ENCODE assay signal across 8 cellular contexts in genomic region chr17:49362723-49363117, GRCh38. TPM values are rescaled to one million over a fixed set of nuclear protein-coding genes. Genes with fewer than 3 reads are reported as not detected.
A peak's percentile ranks its signal among the peaks of the same experiment; 100 is the strongest.
DNase-seq lines count a peak whose midpoint lies in the region; ATAC-seq, FAIRE-seq and TF ChIP-seq lines count a peak whose summit lies in the region.

No MANE protein-coding gene starts in this region.

- TF ChIP-seq CTCF in MM.1S (IDR thresholded peaks at IDR 0.05; ENCODE audit: low read length) (no peak), endothelial cell (IDR thresholded peaks at IDR 0.05; ENCODE audit: unreplicated experiment) (no peak), pancreas (IDR thresholded peaks at IDR 0.05) (no peak)

- H3K27me3 ChIP-seq in CD8-positive, alpha-beta memory T cell (ENCODE audit: insufficient read depth, low read length, poor library complexity, severe bottlenecking) = no peaks in the 10 kb centered on the region
- no peaks in the 10 kb centered on the region for H3K27me3 ChIP-seq in MM.1S (replicated peaks; ENCODE audit: insufficient read depth, low read length)
- no peaks in the 10 kb centered on the region for H3K27me3 ChIP-seq in pancreas

- peaks cover 36% of the 10 kb centered on the region for H3K79me2 ChIP-seq in MM.1S (ENCODE audit: low read length)

- H2AFZ ChIP-seq in MM.1S (ENCODE audit: low read length) = peak overlapping the region; percentile 89

- intact Hi-C loops in pancreas (cut with DNase I) = no loop called here

- peak overlapping the region in 7 of 8 donors; percentile 71 to 94 (median 91) for H3K27ac Mint-ChIP-seq in CD8-positive, alpha-beta memory T cell
- H3K27ac Mint-ChIP-seq in endothelial cell (ENCODE audit: unreplicated experiment) = peak overlapping the region; percentile 69

- H3K36me3 ChIP-seq in CD8-positive, alpha-beta memory T cell (ENCODE audit: insufficient read depth, low read length) = no peaks in the 10 kb centered on the region
- H3K36me3 ChIP-seq in MM.1S (replicated peaks; ENCODE audit: insufficient read depth, low read length) (no peaks in the 10 kb centered on the region), pancreas (no peaks in the 10 kb centered on the region)

- peak in 1 of 4 donors; percentile 4 for ATAC-seq in pancreas
- ATAC-seq in GM21717 (IDR thresholded peaks at IDR 0.05; ENCODE audit: unreplicated experiment) = no peak
- no peak for ATAC-seq in GM18519 (IDR thresholded peaks at IDR 0.05; ENCODE audit: low FRiP score, unreplicated experiment)
- ATAC-seq in HG02642 (IDR thresholded peaks at IDR 0.05; ENCODE audit: poor library complexity, unreplicated experiment) = no peak

- peak overlapping the region; percentile 64 to 95 (median 87) for H3K4me3 Mint-ChIP-seq in CD8-positive, alpha-beta memory T cell
- peak overlapping the region; percentile 94 for H3K4me3 Mint-ChIP-seq in endothelial cell (ENCODE audit: unreplicated experiment)

- no peak for FAIRE-seq in pancreas (lab: Jason Lieb, UNC)

- DNase-seq in CD8-positive, alpha-beta memory T cell = no peak
- DNase-seq in MM.1S = no peak
- no peak for DNase-seq in endothelial cell (ENCODE audit: low spot score)
- no peak for DNase-seq in pancreas
- DNase-seq in NCI-H2227 treated with DMSO at 0.1 percent for 48 hours (lab: John Stamatoyannopoulos, UW) = no peak

- H3K9me3 Mint-ChIP-seq in CD8-positive, alpha-beta memory T cell = no peaks in the 10 kb centered on the region
- no peaks in the 10 kb centered on the region for H3K9me3 Mint-ChIP-seq in endothelial cell (ENCODE audit: unreplicated experiment)

- H3K9me2 ChIP-seq in MM.1S (replicated peaks; ENCODE audit: insufficient read depth, low read length) = no peaks in the 10 kb centered on the region

- H3K36me3 Mint-ChIP-seq in CD8-positive, alpha-beta memory T cell = peaks cover 0 to 20% (median 1%) of the 10 kb centered on the region in 3 donors
- no peaks in the 10 kb centered on the region for H3K36me3 Mint-ChIP-seq in endothelial cell (ENCODE audit: low read depth, unreplicated experiment)

- H3K4me3 ChIP-seq in CD8-positive, alpha-beta memory T cell (ENCODE audit: low read length) = peak overlapping the region; percentile 60
- peak overlapping the region; percentile 72 for H3K4me3 ChIP-seq in MM.1S (ENCODE audit: low read length)
- peak overlapping the region; percentile 23 to 99 (median 93) for H3K4me3 ChIP-seq in pancreas

- H3F3A ChIP-seq in MM.1S (ENCODE audit: insufficient read depth, low read length) = peaks cover 45% of the 10 kb centered on the region

- no peaks in the 10 kb centered on the region for H4K20me1 ChIP-seq in MM.1S (ENCODE audit: insufficient read depth, low read length)

- peak overlapping the region; percentile 89 for H3K4me2 ChIP-seq in MM.1S (ENCODE audit: low read depth, low read length)

- H3K9ac ChIP-seq in MM.1S (ENCODE audit: low read length) = peak overlapping the region; percentile 50; the same call in 1 of the 2 replicates

- H3K27me3 Mint-ChIP-seq in CD8-positive, alpha-beta memory T cell = peaks cover 0 to 2% of the 10 kb centered on the region in 2 donors
- peaks cover 6% of the 10 kb centered on the region for H3K27me3 Mint-ChIP-seq in endothelial cell (ENCODE audit: unreplicated experiment)

- peaks cover 58 to 67% (median 64%) of the 10 kb centered on the region in 3 donors for H3K4me1 Mint-ChIP-seq in CD8-positive, alpha-beta memory T cell
- peaks cover 20% of the 10 kb centered on the region for H3K4me1 Mint-ChIP-seq in endothelial cell (ENCODE audit: unreplicated experiment)

- H3K27ac ChIP-seq in CD8-positive, alpha-beta memory T cell (ENCODE audit: low read depth, low read length) = peak overlapping the region; percentile 56
- H3K27ac ChIP-seq in MM.1S (ENCODE audit: low read length) (peak overlapping the region; percentile 30; the same call in 1 of the 2 replicates), pancreas (peak overlapping the region; percentile 43 to 90 (median 76))

- H3K4me1 ChIP-seq in CD8-positive, alpha-beta memory T cell (ENCODE audit: insufficient read depth, low read length) = peaks cover 49% of the 10 kb centered on the region
- H3K4me1 ChIP-seq in MM.1S (ENCODE audit: low read length) (peaks cover 36% of the 10 kb centered on the region), pancreas (peaks cover 12 to 34% (median 27%) of the 10 kb centered on the region in 3 donors)

- 9% methylated on average over 10 of the region's 10 CpGs for WGBS in pancreas, 2 donors

- CTCF ChIA-PET in CD8-positive, alpha-beta memory T cell (lab: Charles Lee) = interaction anchor here (0.6 to 2.8 kb wide), 2 partner anchors 22 to 47 kb away, joined by 3 to 15 read pairs; no protein-coding TSS in a partner anchor

- H3K9me3 ChIP-seq in CD8-positive, alpha-beta memory T cell (ENCODE audit: low read length) = no peaks in the 10 kb centered on the region
- H3K9me3 ChIP-seq in MM.1S (replicated peaks; ENCODE audit: insufficient read depth, low read length) (no peaks in the 10 kb centered on the region), pancreas (no peaks in the 10 kb centered on the region)

- POLR2A ChIA-PET in CD8-positive, alpha-beta memory T cell (lab: Charles Lee) = interaction anchor here (0.6 to 1.2 kb wide), 6 partner anchors 20 to 155 kb away, joined by 4 to 10 read pairs (median 5); no protein-coding TSS in a partner anchor

RNA-seq across cellular contexts. Expression of gene ZNF652, which starts 0.7 kb away (rescaled TPM):
- 10 to 100 TPM; 11.5 to 11.9 TPM for total RNA-seq in CD8-positive, alpha-beta memory T cell
- polyA plus RNA-seq in CD8-positive, alpha-beta memory T cell = 27.7 TPM
- total RNA-seq in endothelial cell (ENCODE audit: unreplicated experiment) (36.0 TPM), pancreas (10 to 100 TPM; 16.8 to 32.4 (median 22.7) TPM)
- 10 to 100 TPM; 17.0 to 18.6 TPM for polyA plus RNA-seq in pancreas

RNA-seq across cellular contexts. Expression of gene PHB1, which starts 52.0 kb away (rescaled TPM):
- total RNA-seq in CD8-positive, alpha-beta memory T cell = 100 to 1,000 TPM; 440 to 450 TPM
- 164 TPM for polyA plus RNA-seq in CD8-positive, alpha-beta memory T cell
- total RNA-seq in endothelial cell (ENCODE audit: unreplicated experiment) (181 TPM), pancreas (10 to 100 TPM; 30.1 to 71.8 (median 59.4) TPM)
- polyA plus RNA-seq in pancreas = 10 to 100 TPM; 37.6 to 52.8 TPM
